Comparison of ENCODE assay signal across 8 cellular contexts in the genomic region with DNA sequence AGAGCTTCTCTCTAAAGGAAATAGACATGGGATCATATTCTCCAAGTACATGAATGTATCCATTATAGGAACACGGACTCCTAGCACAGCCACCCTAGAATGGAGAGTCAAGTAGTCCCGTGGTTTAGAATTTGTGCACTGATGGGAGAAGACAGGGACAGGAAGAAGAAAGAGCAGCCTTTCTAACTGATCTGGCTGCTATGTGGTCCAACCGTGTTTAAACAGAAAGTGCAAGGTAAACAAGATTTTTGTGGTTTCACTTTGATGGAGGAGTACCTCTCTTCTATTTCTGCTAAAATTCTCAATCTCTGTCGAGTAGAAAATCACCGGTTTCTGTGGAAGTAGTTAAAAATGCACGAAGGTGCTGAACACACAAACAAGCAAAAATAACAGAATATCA.
DNase-seq lines count a peak whose midpoint lies in the region; ATAC-seq and TF ChIP-seq lines count a peak whose summit lies in the region.

No MANE protein-coding gene starts in this region.

- no peaks in the 10 kb centered on the region for H3K27me3 ChIP-seq in thoracic aorta (replicated peaks; ENCODE audit: insufficient read depth)

- H3K4me1 Mint-ChIP-seq in activated CD4-positive, alpha-beta memory T cell treated with anti-CD3 and anti-CD28 coated beads, Interleukin-2, amount 10 ng/mL, durations not matched to agents 7 days and 5 days, result peaks cover 10% of the 10 kb centered on the region

- H3K27ac Mint-ChIP-seq in activated CD4-positive, alpha-beta memory T cell treated with anti-CD3 and anti-CD28 coated beads, Interleukin-2, amount 10 ng/mL, durations not matched to agents 7 days and 5 days, result peak overlapping the region; percentile 78

- POLR2A ChIA-PET in activated CD4-positive, alpha-beta memory T cell treated with anti-CD3 and anti-CD28 coated beads, Interleukin-2, amount 10 ng/mL, durations not matched to agents 7 days and 5 days (lab: Charles Lee), result no interaction called here

- H3K9me3 ChIP-seq in thoracic aorta, result no peaks in the 10 kb centered on the region

- no peaks in the 10 kb centered on the region for H3K27me3 Mint-ChIP-seq in activated CD4-positive, alpha-beta memory T cell treated with anti-CD3 and anti-CD28 coated beads, Interleukin-2, amount 10 ng/mL, durations not matched to agents 7 days and 5 days

- no peaks in the 10 kb centered on the region for H3K36me3 ChIP-seq in thoracic aorta

- H3K4me1 ChIP-seq in thoracic aorta (ENCODE audit: control insufficient read depth in 1 of 2, low read depth in 2 of 2), result no peaks in the 10 kb centered on the region

- no peak for TF ChIP-seq POLR2A in erythroblast (IDR thresholded peaks at IDR 0.05; ENCODE audit: low read length)

- peak overlapping the region; percentile 41 for H3K4me3 ChIP-seq in thoracic aorta

- peak overlapping the region; percentile 63 for H3K4me3 Mint-ChIP-seq in activated CD4-positive, alpha-beta memory T cell treated with anti-CD3 and anti-CD28 coated beads, Interleukin-2, amount 10 ng/mL, durations not matched to agents 7 days and 5 days

- DNase-seq in DMS153 treated with DMSO at 0.1 percent for 48 hours (lab: John Stamatoyannopoulos, UW; ENCODE audit: unreplicated experiment) (peak; percentile 2), thoracic aorta (ENCODE audit: low spot score) (no peak), erythroblast (lab: John Stamatoyannopoulos, UW) (no peak), NCI-H1417 treated with DMSO at 0.1 percent for 48 hours (lab: John Stamatoyannopoulos, UW) (no peak), OCI-M2 (lab: John Stamatoyannopoulos, UW; ENCODE audit: unreplicated experiment) (no peak)
- DNase-seq in activated CD4-positive, alpha-beta memory T cell treated with anti-CD3 and anti-CD28 coated beads, Interleukin-2, amount 10 ng/mL, durations not matched to agents 7 days and 5 days, result peak; percentile 27

- H3K9me3 Mint-ChIP-seq in activated CD4-positive, alpha-beta memory T cell treated with anti-CD3 and anti-CD28 coated beads, Interleukin-2, amount 10 ng/mL, durations not matched to agents 7 days and 5 days, result no peaks in the 10 kb centered on the region

- no peak overlapping the region for H3K27ac ChIP-seq in thoracic aorta

- ATAC-seq in GM19043 (IDR thresholded peaks at IDR 0.05; ENCODE audit: low read depth, unreplicated experiment) (peak; percentile 99), HG03103 (IDR thresholded peaks at IDR 0.05; ENCODE audit: low read depth, unreplicated experiment) (peak; percentile 97), thoracic aorta (ENCODE audit: insufficient number of reproducible peaks, low FRiP score, low read depth) (no peak)

- H3K36me3 Mint-ChIP-seq in activated CD4-positive, alpha-beta memory T cell treated with anti-CD3 and anti-CD28 coated beads, Interleukin-2, amount 10 ng/mL, durations not matched to agents 7 days and 5 days (ENCODE audit: low read depth), result no peaks in the 10 kb centered on the region

- CTCF ChIA-PET in activated CD4-positive, alpha-beta memory T cell treated with anti-CD3 and anti-CD28 coated beads, Interleukin-2, amount 10 ng/mL, durations not matched to agents 7 days and 5 days (lab: Charles Lee), result no interaction called here

- no peak for TF ChIP-seq CTCF in thoracic aorta (IDR thresholded peaks at IDR 0.05)

Comparison
In these comparisons a context has a peak if more than half of its experiments do, and no peak if none do; other contexts are left out.
1. DNase-seq: peak in DMS153 treated with DMSO at 0.1 percent for 48 hours (single experiment) and activated CD4-positive, alpha-beta memory T cell treated with anti-CD3 and anti-CD28 coated beads, Interleukin-2, amount 10 ng/mL, durations not matched to agents 7 days and 5 days (single experiment); none in thoracic aorta (single experiment), erythroblast (0 of 2), NCI-H1417 treated with DMSO at 0.1 percent for 48 hours (single experiment) and OCI-M2 (single experiment).